In genomic region chr19:32675720-32676185, GRCh38 we compare ENCODE assay signal across 8 cellular contexts. TPM values are rescaled to one million over a fixed set of nuclear protein-coding genes. Genes with fewer than 3 reads are reported as not detected.
DNase-seq lines count a peak whose midpoint lies in the region; ATAC-seq and TF ChIP-seq lines count a peak whose summit lies in the region.

RGS9BP (plus strand) TSS chr19:32675848; CDS start chr19:32676264, 416 bp downstream.

- peak within 1 kb of the TSS; percentile 83 for H3K4me3 Mint-ChIP-seq in stimulated activated effector memory CD8-positive, alpha-beta T cell treated with anti-CD3 and anti-CD28 coated beads, Interleukin-12 subunit alpha, Interleukin-12 subunit beta, amount 100 ng/mL, for 72 hours

- no peaks in the 10 kb centered on the region for H3K9me3 ChIP-seq in mucosa of descending colon

- no peak for TF ChIP-seq CTCF in epithelial cell of proximal tubule (conservative IDR thresholded peaks at IDR 0.05; ENCODE audit: low read depth, low read length)
- no peak for TF ChIP-seq CTCF in mucosa of descending colon (IDR thresholded peaks at IDR 0.05)

- ATAC-seq in HG03097 (IDR thresholded peaks at IDR 0.05; ENCODE audit: low FRiP score, unreplicated experiment), result peak; percentile 20
- ATAC-seq in mucosa of descending colon, result peak; percentile 69
- ATAC-seq in stimulated activated effector memory CD8-positive, alpha-beta T cell treated with anti-CD3 and anti-CD28 coated beads, Interleukin-12 subunit alpha, Interleukin-12 subunit beta, amount 100 ng/mL, for 72 hours, result peak; percentile 65
- ATAC-seq in GM19397 (IDR thresholded peaks at IDR 0.05; ENCODE audit: unreplicated experiment), result no peak

- no peaks in the 10 kb centered on the region for H3K36me3 Mint-ChIP-seq in stimulated activated effector memory CD8-positive, alpha-beta T cell treated with anti-CD3 and anti-CD28 coated beads, Interleukin-12 subunit alpha, Interleukin-12 subunit beta, amount 100 ng/mL, for 72 hours

- intact Hi-C loops in mucosa of descending colon (cut with DNase I, micrococcal nuclease), result no loop called here

- no peaks in the 10 kb centered on the region for H3K9me3 Mint-ChIP-seq in stimulated activated effector memory CD8-positive, alpha-beta T cell treated with anti-CD3 and anti-CD28 coated beads, Interleukin-12 subunit alpha, Interleukin-12 subunit beta, amount 100 ng/mL, for 72 hours

- DNase-seq in EH (ENCODE audit: low read depth), result peak; percentile 83
- DNase-seq in NOMO-1 treated with DMSO at 0.1 percent for 48 hours (lab: John Stamatoyannopoulos, UW; ENCODE audit: unreplicated experiment), result peak; percentile 47
- DNase-seq in activated T-cell treated with anti-CD3 and anti-CD28 coated beads for 48 hours (ENCODE audit: low read depth), result peak; percentile 57
- no peak for DNase-seq in epithelial cell of proximal tubule (ENCODE audit: low read depth)
- peak; percentile 80 to 89 (median 88) for DNase-seq in mucosa of descending colon
- DNase-seq in stimulated activated effector memory CD8-positive, alpha-beta T cell treated with anti-CD3 and anti-CD28 coated beads, Interleukin-12 subunit alpha, Interleukin-12 subunit beta, amount 100 ng/mL, for 72 hours (ENCODE audit: low spot score in 2 of 2), result peak; percentile 58 to 71

- peak within 1 kb of the TSS; percentile 72 for H3K27ac Mint-ChIP-seq in stimulated activated effector memory CD8-positive, alpha-beta T cell treated with anti-CD3 and anti-CD28 coated beads, Interleukin-12 subunit alpha, Interleukin-12 subunit beta, amount 100 ng/mL, for 72 hours

- no peaks in the 10 kb centered on the region for H3K36me3 ChIP-seq in mucosa of descending colon (ENCODE audit: low read depth)

- H3K4me3 ChIP-seq in epithelial cell of proximal tubule (ENCODE audit: low read depth, low read length) (peak within 1 kb of the TSS; percentile 75), mucosa of descending colon (peak within 1 kb of the TSS; percentile 93)

- peaks cover 20% of the 10 kb centered on the region for H3K4me1 ChIP-seq in mucosa of descending colon (ENCODE audit: low read depth)

- peaks cover 35% of the 10 kb centered on the region for H3K4me1 Mint-ChIP-seq in stimulated activated effector memory CD8-positive, alpha-beta T cell treated with anti-CD3 and anti-CD28 coated beads, Interleukin-12 subunit alpha, Interleukin-12 subunit beta, amount 100 ng/mL, for 72 hours

RNA-seq across cellular contexts. Expression of gene RGS9BP, which starts in this region (rescaled TPM):
- total RNA-seq in epithelial cell of proximal tubule, result 0.12 TPM in 1 of 2 replicates, not detected in the other
- total RNA-seq in mucosa of descending colon, result under 1 TPM in 2 of 3 donors, not detected in 1; 0.17 to 0.79 TPM

Comparison
In these comparisons a context has a peak if more than half of its experiments do, and no peak if none do; other contexts are left out.
1. Peak in DNase-seq, ATAC-seq and H3K4me3 ChIP-seq in mucosa of descending colon; RNA of the gene not detected or under 1 TPM.